8 cellular contexts compared by ENCODE assay signal in genomic region chr5:176660860-176661641, GRCh38. TPM values are rescaled to one million over a fixed set of nuclear protein-coding genes. Genes with fewer than 3 reads are reported as not detected.
DNase-seq lines count a peak whose midpoint lies in the region; ATAC-seq, FAIRE-seq and TF ChIP-seq lines count a peak whose summit lies in the region.

No MANE protein-coding gene starts in this region.

- intact Hi-C loops in Right ventricle myocardium inferior (cut with DNase I) = loop anchor here (2.0 kb wide), 1 partner anchor 298 kb away; no protein-coding TSS in a partner anchor
- intact Hi-C loops in posterior vena cava (cut with DNase I) = loop anchor here in 1 of 2 donors (10.0 kb wide), 1 partner anchor 294 kb away; no protein-coding TSS in a partner anchor
- intact Hi-C loops in uterus (cut with DNase I; ENCODE audit: low total_unique reads) = no loop called here

- H3K4me3 ChIP-seq in uterus = no peak overlapping the region

- peak; percentile 98 for DNase-seq in D721Med (ENCODE audit: insufficient read length, low spot score)
- DNase-seq in M059J (ENCODE audit: low read depth) = peak; percentile 63
- DNase-seq in SKM-1 treated with dmso at 0.1 percent for 144 hours (lab: John Stamatoyannopoulos, UW; ENCODE audit: unreplicated experiment) = peak; percentile 44
- peak; percentile 83 for DNase-seq in activated naive CD4-positive, alpha-beta T cell treated with anti-CD3 and anti-CD28 coated beads, Interleukin-2, amount 10 ng/mL, durations not matched to agents 7 days and 5 days
- DNase-seq in Right ventricle myocardium inferior (ENCODE audit: missing footprints) = peak; percentile 86
- peak; percentile 93 for DNase-seq in posterior vena cava (ENCODE audit: low spot score)
- peak; percentile 59 to 69 for DNase-seq in uterus

- H3K36me3 ChIP-seq in uterus = no peaks in the 10 kb centered on the region

- H3K9me3 ChIP-seq in uterus = no peaks in the 10 kb centered on the region

- peaks cover 36% of the 10 kb centered on the region for H3K27me3 Mint-ChIP-seq in activated naive CD4-positive, alpha-beta T cell treated with anti-CD3 and anti-CD28 coated beads, Interleukin-2, amount 10 ng/mL, durations not matched to agents 7 days and 5 days

- H3K4me1 Mint-ChIP-seq in activated naive CD4-positive, alpha-beta T cell treated with anti-CD3 and anti-CD28 coated beads, Interleukin-2, amount 10 ng/mL, durations not matched to agents 7 days and 5 days = peaks cover 33% of the 10 kb centered on the region

- TF ChIP-seq POLR2A in uterus (IDR thresholded peaks at IDR 0.05) = no peak

- CTCF ChIA-PET in activated naive CD4-positive, alpha-beta T cell treated with anti-CD3 and anti-CD28 coated beads, Interleukin-2, amount 10 ng/mL, durations not matched to agents 7 days and 5 days (lab: Charles Lee) = interaction anchor here (0.5 to 6.7 kb wide), 61 partner anchors 9 to 1307 kb away, joined by 3 to 79 read pairs (median 5); partner anchors contain the start of genes CLTB, EIF4E1B, HK3 and SNCB

- no peak for FAIRE-seq in D721Med (lab: Jason Lieb, UNC)

- H3K27ac ChIP-seq in uterus = no peak overlapping the region

- H3K9me3 Mint-ChIP-seq in activated naive CD4-positive, alpha-beta T cell treated with anti-CD3 and anti-CD28 coated beads, Interleukin-2, amount 10 ng/mL, durations not matched to agents 7 days and 5 days = no peaks in the 10 kb centered on the region

- ATAC-seq in GM21529 (IDR thresholded peaks at IDR 0.05; ENCODE audit: unreplicated experiment) (peak; percentile 73), Right ventricle myocardium inferior (peak; percentile 78)

- no peak overlapping the region for H3K27ac Mint-ChIP-seq in activated naive CD4-positive, alpha-beta T cell treated with anti-CD3 and anti-CD28 coated beads, Interleukin-2, amount 10 ng/mL, durations not matched to agents 7 days and 5 days

- TF ChIP-seq CTCF in D721Med (IDR thresholded peaks at IDR 0.05; ENCODE audit: insufficient read depth, missing control alignments) (peak; percentile 87), uterus (IDR thresholded peaks at IDR 0.05) (peak; percentile 85 to 97 (median 88))

- no peak overlapping the region for H3K4me3 Mint-ChIP-seq in activated naive CD4-positive, alpha-beta T cell treated with anti-CD3 and anti-CD28 coated beads, Interleukin-2, amount 10 ng/mL, durations not matched to agents 7 days and 5 days

- H3K36me3 Mint-ChIP-seq in activated naive CD4-positive, alpha-beta T cell treated with anti-CD3 and anti-CD28 coated beads, Interleukin-2, amount 10 ng/mL, durations not matched to agents 7 days and 5 days = peaks cover 2% of the 10 kb centered on the region

- peaks cover 0 to 5% of the 10 kb centered on the region in 2 donors for H3K27me3 ChIP-seq in uterus

- no peaks in the 10 kb centered on the region for H3K4me1 ChIP-seq in uterus

RNA-seq across cellular contexts. Expression of gene TSPAN17, which starts 13.8 kb away (rescaled TPM):
- 16.6 and 27.8 TPM in 2 replicates for total RNA-seq in M059J (2014; rRNA removed; shearing (Covaris generic))
- 30.0 TPM for total RNA-seq in Right ventricle myocardium inferior
- total RNA-seq in posterior vena cava = 10 to 100 TPM; 15.7 to 18.5 TPM
- total RNA-seq in uterus = 10 to 100 TPM in 3 of 4 donors, 1 to 10 TPM in 1; 10.0 to 45.6 (median 20.2) TPM

RNA-seq across cellular contexts. Expression of gene EIF4E1B, which starts 30.6 kb away (rescaled TPM):
- total RNA-seq in M059J (2014; rRNA removed; shearing (Covaris generic)) = not detected in 2 replicates
- total RNA-seq in Right ventricle myocardium inferior (not detected), posterior vena cava (not detected), uterus (not detected)

RNA-seq across cellular contexts. Expression of gene SNCB, which starts 30.7 kb away (rescaled TPM):
- total RNA-seq in M059J (2014; rRNA removed; shearing (Covaris generic)) = not detected in 2 replicates
- not detected for total RNA-seq in Right ventricle myocardium inferior
- total RNA-seq in posterior vena cava = not detected
- total RNA-seq in uterus = not detected

RNA-seq across cellular contexts. Expression of gene GPRIN1, which starts 51.1 kb away (rescaled TPM):
- total RNA-seq in M059J (2014; rRNA removed; shearing (Covaris generic)) = 8.4 and 12.4 TPM in 2 replicates
- total RNA-seq in Right ventricle myocardium inferior (0.41 TPM), posterior vena cava (1 to 10 TPM in 1 of 2 donors, under 1 TPM in 1; 0.37 to 1.1 TPM), uterus (1 to 10 TPM in 1 of 4 donors, under 1 TPM in 1, not detected in 2; 0.40 to 1.4 TPM)

Comparison
In these comparisons a context has a peak if more than half of its experiments do, and no peak if none do; other contexts are left out.
1. DNase-seq: peak in every context shown above with its lines; median percentile 98 in D721Med; 93 in posterior vena cava; 86 in Right ventricle myocardium inferior; 83 in activated naive CD4-positive, alpha-beta T cell treated with anti-CD3 and anti-CD28 coated beads, Interleukin-2, amount 10 ng/mL, durations not matched to agents 7 days and 5 days; 64 in uterus; 63 in M059J; 44 in SKM-1 treated with dmso at 0.1 percent for 144 hours.